In the genomic region with DNA sequence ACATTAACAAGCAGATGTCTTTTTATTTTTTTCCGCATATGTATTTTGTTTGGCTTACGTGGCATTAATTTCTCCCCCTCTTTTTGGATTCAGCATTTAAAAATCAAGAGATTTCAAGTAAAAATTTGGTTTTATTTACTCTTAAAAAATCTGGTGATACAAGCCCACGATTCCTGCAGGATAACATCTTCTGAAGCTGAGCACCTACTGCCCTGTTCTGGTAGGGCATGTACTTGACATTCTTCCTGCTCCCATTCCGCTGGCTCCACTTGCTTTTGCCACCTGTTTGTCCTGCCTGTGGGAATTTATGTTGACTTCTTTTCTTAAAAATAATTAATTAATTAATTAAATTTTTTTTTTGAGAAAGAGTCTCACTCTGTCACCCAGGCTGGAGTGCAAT, we compare ENCODE assay signal across 38 cellular contexts.
"Had no signal": no experiment of that assay in that cellular context is flagged by ENCODE, and none has a peak within 500 bp of the region (broad histone marks: within the 10 kb centered on the region; RNA-seq: fewer than 3 reads in every experiment).

No MANE protein-coding gene starts in this region.

- H3K36me3 Mint-ChIP-seq: activated CD4-positive, alpha-beta memory T cell treated with anti-CD3 and anti-CD28 coated beads for 36 hours; activated CD8-positive, alpha-beta memory T cell treated with anti-CD3 and anti-CD28 coated beads, Interleukin-2, amount 10 ng/mL, durations not matched to agents 7 days and 5 days; activated naive CD4-positive, alpha-beta T cell treated with anti-CD3 and anti-CD28 coated beads, Interleukin-2, amount 10 ng/mL, durations not matched to agents 7 days and 5 days; activated naive CD4-positive, alpha-beta T cell treated with anti-CD3 and anti-CD28 coated beads, Interleukin-2, amount 50 U/mL, for 24 hours; activated naive CD8-positive, alpha-beta T cell treated with anti-CD3 and anti-CD28 coated beads, Interleukin-2, amount 10 ng/mL, durations not matched to agents 7 days and 5 days; brain had no signal

- H3K27me3 ChIP-seq: ascending aorta, cardiac muscle cell had no signal

- H3K36me3 ChIP-seq: ascending aorta, cardiac muscle cell had no signal

- H3K4me1 ChIP-seq: ascending aorta had no signal

- H3K9me3 Mint-ChIP-seq: activated B cell treated with CpG ODN at 0.5 μM for 24 hours; activated CD4-positive, alpha-beta memory T cell treated with anti-CD3 and anti-CD28 coated beads for 36 hours; activated naive CD4-positive, alpha-beta T cell treated with anti-CD3 and anti-CD28 coated beads, Interleukin-2, amount 10 ng/mL, durations not matched to agents 7 days and 5 days; activated naive CD4-positive, alpha-beta T cell treated with anti-CD3 and anti-CD28 coated beads, Interleukin-2, amount 50 U/mL, for 24 hours; activated naive CD8-positive, alpha-beta T cell treated with anti-CD3 and anti-CD28 coated beads, Interleukin-2, amount 10 ng/mL, durations not matched to agents 7 days and 5 days; activated naive CD8-positive, alpha-beta T cell treated with anti-CD3 and anti-CD28 coated beads, Interleukin-2, amount 50 U/mL, for 24 hours; activated T-cell treated with anti-CD3 and anti-CD28 coated beads, Interleukin-2, amount 50 U/mL, for 24 hours; activated T-helper 2 cell treated with anti-CD3 and anti-CD28 coated beads, Interferon-gamma antibody, Interleukin-2, Interleukin-4, amounts not matched to agents 10 μg/mL and 5 μg/mL and 100 μg/mL, durations not matched to agents 14 hours and 24 hours and 36 hours; brain; central memory CD8-positive, alpha-beta T cell; T-helper 1 cell treated with Interleukin-12 subunit alpha and Interleukin-12 subunit beta and Interleukin-4 antibody, amounts not matched to agents 30 μg/mL and 1 μg/mL, for 36 hours; T-helper 2 cell treated with Interferon-gamma antibody and Interleukin-4, amounts not matched to agents 5 μg/mL and 100 μg/mL, for 36 hours had no signal

- ATAC-seq: activated CD8-positive, alpha-beta memory T cell treated with anti-CD3 and anti-CD28 coated beads, Interleukin-2, amount 10 ng/mL, durations not matched to agents 7 days and 5 days; activated CD8-positive, alpha-beta T cell treated with anti-CD3 and anti-CD28 coated beads, Interleukin-2, amount 10 ng/mL, durations not matched to agents 7 days and 5 days; activated naive CD8-positive, alpha-beta T cell treated with anti-CD3 and anti-CD28 coated beads, Interleukin-2, amount 50 U/mL, for 24 hours had no signal

- H3K4me3 Mint-ChIP-seq: activated B cell treated with CpG ODN at 0.5 μM for 24 hours; activated CD4-positive, alpha-beta memory T cell treated with anti-CD3 and anti-CD28 coated beads for 36 hours; activated CD4-positive, alpha-beta T cell treated with anti-CD3 and anti-CD28 coated beads, Interleukin-2, amount 10 ng/mL, durations not matched to agents 24 days and 14 days; activated CD8-positive, alpha-beta memory T cell treated with anti-CD3 and anti-CD28 coated beads, Interleukin-2, amount 10 ng/mL, durations not matched to agents 7 days and 5 days; activated CD8-positive, alpha-beta T cell treated with anti-CD3 and anti-CD28 coated beads, Interleukin-2, amount 10 ng/mL, durations not matched to agents 7 days and 5 days; activated naive CD4-positive, alpha-beta T cell treated with anti-CD3 and anti-CD28 coated beads, Interleukin-2, amount 10 ng/mL, durations not matched to agents 7 days and 5 days; activated naive CD4-positive, alpha-beta T cell treated with anti-CD3 and anti-CD28 coated beads, Interleukin-2, amount 50 U/mL, for 24 hours; activated naive CD8-positive, alpha-beta T cell; activated naive CD8-positive, alpha-beta T cell treated with anti-CD3 and anti-CD28 coated beads, Interleukin-2, amount 10 ng/mL, durations not matched to agents 7 days and 5 days; activated naive CD8-positive, alpha-beta T cell treated with anti-CD3 and anti-CD28 coated beads, Interleukin-2, amount 50 U/mL, for 24 hours; activated T-cell treated with anti-CD3 and anti-CD28 coated beads, Interleukin-2, amount 50 U/mL, for 24 hours; brain; central memory CD8-positive, alpha-beta T cell; T-helper 1 cell treated with Interleukin-12 subunit alpha and Interleukin-12 subunit beta and Interleukin-4 antibody, amounts not matched to agents 30 μg/mL and 1 μg/mL, for 36 hours; T-helper 2 cell treated with Interferon-gamma antibody and Interleukin-4, amounts not matched to agents 5 μg/mL and 100 μg/mL, for 36 hours had no signal

- H3K27ac Mint-ChIP-seq: activated B cell treated with CpG ODN at 0.5 μM for 24 hours; activated CD4-positive, alpha-beta memory T cell treated with anti-CD3 and anti-CD28 coated beads for 36 hours; activated CD4-positive, alpha-beta T cell treated with anti-CD3 and anti-CD28 coated beads, Interleukin-2, amount 10 ng/mL, durations not matched to agents 24 days and 14 days; activated CD8-positive, alpha-beta memory T cell treated with anti-CD3 and anti-CD28 coated beads, Interleukin-2, amount 10 ng/mL, durations not matched to agents 7 days and 5 days; activated CD8-positive, alpha-beta T cell treated with anti-CD3 and anti-CD28 coated beads, Interleukin-2, amount 10 ng/mL, durations not matched to agents 7 days and 5 days; activated naive CD4-positive, alpha-beta T cell treated with anti-CD3 and anti-CD28 coated beads, Interleukin-2, amount 10 ng/mL, durations not matched to agents 7 days and 5 days; activated naive CD4-positive, alpha-beta T cell treated with anti-CD3 and anti-CD28 coated beads, Interleukin-2, amount 50 U/mL, for 24 hours; activated naive CD8-positive, alpha-beta T cell; activated naive CD8-positive, alpha-beta T cell treated with anti-CD3 and anti-CD28 coated beads, Interleukin-2, amount 10 ng/mL, durations not matched to agents 7 days and 5 days; activated naive CD8-positive, alpha-beta T cell treated with anti-CD3 and anti-CD28 coated beads, Interleukin-2, amount 50 U/mL, for 24 hours; activated T-cell treated with anti-CD3 and anti-CD28 coated beads, Interleukin-2, amount 50 U/mL, for 24 hours; activated T-helper 2 cell treated with anti-CD3 and anti-CD28 coated beads, Interferon-gamma antibody, Interleukin-2, Interleukin-4, amounts not matched to agents 10 μg/mL and 5 μg/mL and 100 μg/mL, durations not matched to agents 14 hours and 24 hours and 36 hours; brain; T-helper 2 cell treated with Interferon-gamma antibody and Interleukin-4, amounts not matched to agents 5 μg/mL and 100 μg/mL, for 36 hours had no signal

- H3K9me3 ChIP-seq: ascending aorta had no signal

- DNase-seq: activated B cell treated with CpG ODN at 0.5 μM for 24 hours; activated CD4-positive, alpha-beta memory T cell treated with anti-CD3 and anti-CD28 coated beads for 36 hours; activated CD4-positive, alpha-beta T cell treated with anti-CD3 and anti-CD28 coated beads for 4 hours; activated CD4-positive, alpha-beta T cell treated with anti-CD3 and anti-CD28 coated beads, Interleukin-2, amount 10 ng/mL, durations not matched to agents 24 days and 14 days; activated CD4-positive, alpha-beta T cell treated with anti-CD3 and anti-CD28 coated beads, Interleukin-2, amount 50 U/mL, for 1 hour; activated CD4-positive, alpha-beta T cell treated with anti-CD3 and anti-CD28 coated beads, Interleukin-2, amount 50 U/mL, for 4 hours; activated CD4-positive, CD25-positive, alpha-beta regulatory T cell treated with anti-CD3 and anti-CD28 coated beads, Interleukin-2, amount 50 U/mL, for 72 hours; activated CD8-positive, alpha-beta memory T cell treated with anti-CD3 and anti-CD28 coated beads for 24 hours; activated CD8-positive, alpha-beta memory T cell treated with anti-CD3 and anti-CD28 coated beads, Interleukin-2, amount 10 ng/mL, durations not matched to agents 7 days and 5 days; activated CD8-positive, alpha-beta memory T cell treated with anti-CD3 and anti-CD28 coated beads, Interleukin-2, amount 50 U/mL, for 48 hours; activated CD8-positive, alpha-beta T cell treated with anti-CD3 and anti-CD28 coated beads, Interleukin-2, amount 10 ng/mL, durations not matched to agents 7 days and 5 days; activated effector memory CD4-positive, alpha-beta T cell treated with Interleukin-2 at 50 U/mL for 16 hours; activated gamma-delta T cell; activated naive CD4-positive, alpha-beta T cell treated with anti-CD3 and anti-CD28 coated beads, Interleukin-2, amount 10 ng/mL, durations not matched to agents 7 days and 5 days; activated naive CD4-positive, alpha-beta T cell treated with Interleukin-2 at 50 U/mL for 16 hours; activated naive CD8-positive, alpha-beta T cell treated with anti-CD3 and anti-CD28 coated beads, Interleukin-2, amount 10 ng/mL, durations not matched to agents 7 days and 5 days; activated naive CD8-positive, alpha-beta T cell treated with anti-CD3 and anti-CD28 coated beads, Interleukin-2, amount 50 U/mL, for 24 hours; activated T-cell treated with anti-CD3 and anti-CD28 coated beads, Interleukin-2, amount 50 U/mL, for 24 hours; activated T-cell treated with anti-CD3 and anti-CD28 coated beads, Interleukin-2, amount 50 U/mL, for 48 hours; amygdala; anterior cingulate cortex; caudate nucleus; cerebellar nuclear complex; T-helper 1 cell; T-helper 2 cell; T-helper 9 cell had no signal

- H3K27ac ChIP-seq: cardiac muscle cell, VCaP had no signal

- H3K4me1 Mint-ChIP-seq: activated B cell treated with CpG ODN at 0.5 μM for 24 hours; central memory CD8-positive, alpha-beta T cell had no signal

- FAIRE-seq: bronchial epithelial cell, TTC549 had no signal

- H3K4me3 ChIP-seq: ascending aorta, cardiac muscle cell had no signal
